In the genomic region with DNA sequence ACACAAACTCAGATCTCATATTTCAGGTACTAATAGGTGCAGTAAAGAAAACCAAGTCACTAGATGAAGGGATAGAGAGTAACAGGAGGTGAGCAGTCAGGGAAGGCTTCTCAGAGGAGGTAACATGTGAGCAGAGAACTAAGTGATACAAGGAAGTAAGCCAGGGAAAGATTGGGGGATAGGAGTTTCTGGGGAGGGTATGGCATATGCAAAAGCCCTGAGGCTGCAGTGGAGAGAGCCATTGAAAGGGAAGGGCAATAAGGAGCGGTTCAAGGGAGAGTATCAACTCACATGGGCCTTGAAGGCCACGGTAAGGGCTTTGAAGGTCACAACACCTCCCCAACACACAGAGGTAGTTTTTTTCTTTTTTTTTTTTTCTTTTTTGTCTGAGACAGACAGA, we compare ENCODE assay signal across 2 cellular contexts.
TF ChIP-seq lines count a peak whose summit lies in the region.

No MANE protein-coding gene starts in this region.

TF ChIP-seq in K562, 482 proteins besides CTCF, POLR2A, EP300 and RAD21:
- TF ChIP-seq ESRRA (IDR thresholded peaks at IDR 0.05; ENCODE audit: borderline replicate concordance, low read depth) (peak; percentile 48; the same call in 1 of the 2 replicates), SMARCA5 (IDR thresholded peaks at IDR 0.05) (peak; percentile 55; the same call in 1 of the 2 replicates), BCOR (IDR thresholded peaks at IDR 0.05) (peak; percentile 49; the same call in 1 of the 2 replicates), CBX8 (IDR thresholded peaks at IDR 0.05; ENCODE audit: borderline replicate concordance, extremely low read depth, low read depth, low read length, poor library complexity, severe bottlenecking) (no peak), HOXB6 (CRISPR knock-in tag; IDR thresholded peaks at IDR 0.05; ENCODE audit: borderline replicate concordance) (no peak), ARNT (IDR thresholded peaks at IDR 0.05) (no peak), FOXJ3 (CRISPR knock-in tag; IDR thresholded peaks at IDR 0.05) (no peak), ZFP36 (IDR thresholded peaks at IDR 0.05; ENCODE audit: low read depth, low read length, partially characterized antibody) (peak; percentile 93), DDX20 (tag; IDR thresholded peaks at IDR 0.05; ENCODE audit: low read depth) (no peak)
- TF ChIP-seq, protein P1, sequence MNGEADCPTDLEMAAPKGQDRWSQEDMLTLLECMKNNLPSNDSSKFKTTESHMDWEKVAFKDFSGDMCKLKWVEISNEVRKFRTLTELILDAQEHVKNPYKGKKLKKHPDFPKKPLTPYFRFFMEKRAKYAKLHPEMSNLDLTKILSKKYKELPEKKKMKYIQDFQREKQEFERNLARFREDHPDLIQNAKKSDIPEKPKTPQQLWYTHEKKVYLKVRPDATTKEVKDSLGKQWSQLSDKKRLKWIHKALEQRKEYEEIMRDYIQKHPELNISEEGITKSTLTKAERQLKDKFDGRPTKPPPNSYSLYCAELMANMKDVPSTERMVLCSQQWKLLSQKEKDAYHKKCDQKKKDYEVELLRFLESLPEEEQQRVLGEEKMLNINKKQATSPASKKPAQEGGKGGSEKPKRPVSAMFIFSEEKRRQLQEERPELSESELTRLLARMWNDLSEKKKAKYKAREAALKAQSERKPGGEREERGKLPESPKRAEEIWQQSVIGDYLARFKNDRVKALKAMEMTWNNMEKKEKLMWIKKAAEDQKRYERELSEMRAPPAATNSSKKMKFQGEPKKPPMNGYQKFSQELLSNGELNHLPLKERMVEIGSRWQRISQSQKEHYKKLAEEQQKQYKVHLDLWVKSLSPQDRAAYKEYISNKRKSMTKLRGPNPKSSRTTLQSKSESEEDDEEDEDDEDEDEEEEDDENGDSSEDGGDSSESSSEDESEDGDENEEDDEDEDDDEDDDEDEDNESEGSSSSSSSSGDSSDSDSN (IDR thresholded peaks at IDR 0.05; ENCODE audit: borderline replicate concordance in 1 of 2, low read depth in 2 of 2, low read length in 2 of 2), result no peak
- TF ChIP-seq, protein P2, sequence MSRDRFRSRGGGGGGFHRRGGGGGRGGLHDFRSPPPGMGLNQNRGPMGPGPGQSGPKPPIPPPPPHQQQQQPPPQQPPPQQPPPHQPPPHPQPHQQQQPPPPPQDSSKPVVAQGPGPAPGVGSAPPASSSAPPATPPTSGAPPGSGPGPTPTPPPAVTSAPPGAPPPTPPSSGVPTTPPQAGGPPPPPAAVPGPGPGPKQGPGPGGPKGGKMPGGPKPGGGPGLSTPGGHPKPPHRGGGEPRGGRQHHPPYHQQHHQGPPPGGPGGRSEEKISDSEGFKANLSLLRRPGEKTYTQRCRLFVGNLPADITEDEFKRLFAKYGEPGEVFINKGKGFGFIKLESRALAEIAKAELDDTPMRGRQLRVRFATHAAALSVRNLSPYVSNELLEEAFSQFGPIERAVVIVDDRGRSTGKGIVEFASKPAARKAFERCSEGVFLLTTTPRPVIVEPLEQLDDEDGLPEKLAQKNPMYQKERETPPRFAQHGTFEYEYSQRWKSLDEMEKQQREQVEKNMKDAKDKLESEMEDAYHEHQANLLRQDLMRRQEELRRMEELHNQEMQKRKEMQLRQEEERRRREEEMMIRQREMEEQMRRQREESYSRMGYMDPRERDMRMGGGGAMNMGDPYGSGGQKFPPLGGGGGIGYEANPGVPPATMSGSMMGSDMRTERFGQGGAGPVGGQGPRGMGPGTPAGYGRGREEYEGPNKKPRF (IDR thresholded peaks at IDR 0.05; ENCODE audit: low read depth, low read length), result no peak

TF ChIP-seq in SK-N-SH treated with all-trans-retinoic acid at 6 μM for 48 hours, 23 proteins besides CTCF, POLR2A, EP300 and RAD21:
- TF ChIP-seq TOX (CRISPR knock-in tag; IDR thresholded peaks at IDR 0.05; ENCODE audit: borderline replicate concordance), result no peak
- TF ChIP-seq, protein P3, sequence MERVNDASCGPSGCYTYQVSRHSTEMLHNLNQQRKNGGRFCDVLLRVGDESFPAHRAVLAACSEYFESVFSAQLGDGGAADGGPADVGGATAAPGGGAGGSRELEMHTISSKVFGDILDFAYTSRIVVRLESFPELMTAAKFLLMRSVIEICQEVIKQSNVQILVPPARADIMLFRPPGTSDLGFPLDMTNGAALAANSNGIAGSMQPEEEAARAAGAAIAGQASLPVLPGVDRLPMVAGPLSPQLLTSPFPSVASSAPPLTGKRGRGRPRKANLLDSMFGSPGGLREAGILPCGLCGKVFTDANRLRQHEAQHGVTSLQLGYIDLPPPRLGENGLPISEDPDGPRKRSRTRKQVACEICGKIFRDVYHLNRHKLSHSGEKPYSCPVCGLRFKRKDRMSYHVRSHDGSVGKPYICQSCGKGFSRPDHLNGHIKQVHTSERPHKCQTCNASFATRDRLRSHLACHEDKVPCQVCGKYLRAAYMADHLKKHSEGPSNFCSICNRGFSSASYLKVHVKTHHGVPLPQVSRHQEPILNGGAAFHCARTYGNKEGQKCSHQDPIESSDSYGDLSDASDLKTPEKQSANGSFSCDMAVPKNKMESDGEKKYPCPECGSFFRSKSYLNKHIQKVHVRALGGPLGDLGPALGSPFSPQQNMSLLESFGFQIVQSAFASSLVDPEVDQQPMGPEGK (CRISPR knock-in tag; IDR thresholded peaks at IDR 0.05; ENCODE audit: borderline replicate concordance), result no peak
- no peak for TF ChIP-seq PPARA (CRISPR knock-in tag; IDR thresholded peaks at IDR 0.05; ENCODE audit: borderline replicate concordance)
- no peak for TF ChIP-seq RARB (CRISPR knock-in tag; IDR thresholded peaks at IDR 0.05)
- TF ChIP-seq TCF4 (CRISPR knock-in tag; IDR thresholded peaks at IDR 0.05; ENCODE audit: borderline replicate concordance), result no peak
- TF ChIP-seq ZNF70 (CRISPR knock-in tag; IDR thresholded peaks at IDR 0.05), result no peak
- no peak for TF ChIP-seq ISL1 (CRISPR knock-in tag; IDR thresholded peaks at IDR 0.05)
- TF ChIP-seq SNAI2 (CRISPR knock-in tag; IDR thresholded peaks at IDR 0.05), result no peak
- no peak for TF ChIP-seq OSR1 (CRISPR knock-in tag; IDR thresholded peaks at IDR 0.05)
- no peak for TF ChIP-seq ZNF565 (CRISPR knock-in tag; conservative IDR thresholded peaks at IDR 0.05; ENCODE audit: low read depth)
- TF ChIP-seq ZFP3 (CRISPR knock-in tag; IDR thresholded peaks at IDR 0.05), result no peak
- TF ChIP-seq, protein P4, sequence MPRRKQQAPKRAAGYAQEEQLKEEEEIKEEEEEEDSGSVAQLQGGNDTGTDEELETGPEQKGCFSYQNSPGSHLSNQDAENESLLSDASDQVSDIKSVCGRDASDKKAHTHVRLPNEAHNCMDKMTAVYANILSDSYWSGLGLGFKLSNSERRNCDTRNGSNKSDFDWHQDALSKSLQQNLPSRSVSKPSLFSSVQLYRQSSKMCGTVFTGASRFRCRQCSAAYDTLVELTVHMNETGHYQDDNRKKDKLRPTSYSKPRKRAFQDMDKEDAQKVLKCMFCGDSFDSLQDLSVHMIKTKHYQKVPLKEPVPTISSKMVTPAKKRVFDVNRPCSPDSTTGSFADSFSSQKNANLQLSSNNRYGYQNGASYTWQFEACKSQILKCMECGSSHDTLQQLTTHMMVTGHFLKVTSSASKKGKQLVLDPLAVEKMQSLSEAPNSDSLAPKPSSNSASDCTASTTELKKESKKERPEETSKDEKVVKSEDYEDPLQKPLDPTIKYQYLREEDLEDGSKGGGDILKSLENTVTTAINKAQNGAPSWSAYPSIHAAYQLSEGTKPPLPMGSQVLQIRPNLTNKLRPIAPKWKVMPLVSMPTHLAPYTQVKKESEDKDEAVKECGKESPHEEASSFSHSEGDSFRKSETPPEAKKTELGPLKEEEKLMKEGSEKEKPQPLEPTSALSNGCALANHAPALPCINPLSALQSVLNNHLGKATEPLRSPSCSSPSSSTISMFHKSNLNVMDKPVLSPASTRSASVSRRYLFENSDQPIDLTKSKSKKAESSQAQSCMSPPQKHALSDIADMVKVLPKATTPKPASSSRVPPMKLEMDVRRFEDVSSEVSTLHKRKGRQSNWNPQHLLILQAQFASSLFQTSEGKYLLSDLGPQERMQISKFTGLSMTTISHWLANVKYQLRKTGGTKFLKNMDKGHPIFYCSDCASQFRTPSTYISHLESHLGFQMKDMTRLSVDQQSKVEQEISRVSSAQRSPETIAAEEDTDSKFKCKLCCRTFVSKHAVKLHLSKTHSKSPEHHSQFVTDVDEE (CRISPR knock-in tag; IDR thresholded peaks at IDR 0.05), result no peak
- TF ChIP-seq ZFP30 (CRISPR knock-in tag; IDR thresholded peaks at IDR 0.05), result no peak
- TF ChIP-seq CSDC2 (CRISPR knock-in tag; IDR thresholded peaks at IDR 0.05), result no peak
- no peak for TF ChIP-seq ZC3H10 (CRISPR knock-in tag; IDR thresholded peaks at IDR 0.05)
